Comparison of ENCODE assay signal across 16 cellular contexts in the genomic region with DNA sequence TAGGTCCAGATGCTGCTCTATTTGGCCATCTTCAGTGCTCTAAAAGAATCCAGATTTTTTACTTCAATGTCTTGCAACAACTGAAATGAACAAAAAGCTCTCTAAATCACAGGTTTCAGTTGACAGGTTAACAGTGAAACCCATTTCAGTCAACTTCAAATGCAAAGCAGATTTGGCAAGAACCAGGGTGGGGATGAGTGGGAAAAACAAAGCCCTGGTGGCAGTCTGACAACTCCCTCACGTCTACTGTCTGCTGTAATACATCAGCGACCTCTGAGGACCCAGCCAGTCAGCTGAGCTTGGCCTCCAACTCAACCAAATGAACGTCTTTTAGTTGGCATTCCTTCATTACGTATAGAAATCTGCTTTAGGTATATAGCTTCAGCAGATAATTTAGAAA.
"Had no signal": no experiment of that assay in that cellular context is flagged by ENCODE, and none has a peak within 500 bp of the region (broad histone marks: within the 10 kb centered on the region; RNA-seq: fewer than 3 reads in every experiment).

No MANE protein-coding gene starts in this region.

- H3K36me3 ChIP-seq: colonic mucosa, neutrophil, right atrium auricular region, spleen, tibial nerve had no signal

- H3K4me3 ChIP-seq: colonic mucosa, hepatocyte, right atrium auricular region, spleen, tibial nerve had no signal

- H3K27ac Mint-ChIP-seq: activated CD8-positive, alpha-beta T cell treated with anti-CD3 and anti-CD28 coated beads, Interleukin-2, amount 10 ng/mL, durations not matched to agents 7 days and 5 days; activated naive CD8-positive, alpha-beta T cell treated with anti-CD3 and anti-CD28 coated beads, Interleukin-2, amount 50 U/mL, for 24 hours; naive B cell; stimulated activated naive B cell treated with anti-CD40 and anti-IgM and Interleukin-4, amounts not matched to agents 10 μg/mL and 1 μg/mL and 100 μg/mL, for 72 hours had no signal

- H3K27me3 ChIP-seq: colonic mucosa, hepatocyte, neutrophil, right atrium auricular region, spleen, tibial nerve had no signal

- H3K9me3 Mint-ChIP-seq: activated naive CD8-positive, alpha-beta T cell treated with anti-CD3 and anti-CD28 coated beads, Interleukin-2, amount 50 U/mL, for 24 hours; stimulated activated naive B cell treated with anti-CD40 and anti-IgM and Interleukin-4, amounts not matched to agents 10 μg/mL and 1 μg/mL and 100 μg/mL, for 72 hours had no signal

- H3K9me3 ChIP-seq: colonic mucosa, neutrophil, right atrium auricular region, spleen, tibial nerve had no signal

- H3K27ac ChIP-seq: colonic mucosa, hepatocyte, neutrophil, right atrium auricular region, spleen, tibial nerve had no signal

- H3K4me1 Mint-ChIP-seq: activated naive CD8-positive, alpha-beta T cell treated with anti-CD3 and anti-CD28 coated beads, Interleukin-2, amount 50 U/mL, for 24 hours; naive B cell; stimulated activated naive B cell treated with anti-CD40 and anti-IgM and Interleukin-4, amounts not matched to agents 10 μg/mL and 1 μg/mL and 100 μg/mL, for 72 hours had no signal

- H3K27me3 Mint-ChIP-seq: stimulated activated naive B cell treated with anti-CD40 and anti-IgM and Interleukin-4, amounts not matched to agents 10 μg/mL and 1 μg/mL and 100 μg/mL, for 72 hours had no signal

- H3K4me1 ChIP-seq: colonic mucosa, right atrium auricular region, spleen, tibial nerve had no signal

- H3K4me3 Mint-ChIP-seq: activated CD8-positive, alpha-beta T cell treated with anti-CD3 and anti-CD28 coated beads, Interleukin-2, amount 10 ng/mL, durations not matched to agents 7 days and 5 days; activated naive CD8-positive, alpha-beta T cell treated with anti-CD3 and anti-CD28 coated beads, Interleukin-2, amount 50 U/mL, for 24 hours; naive B cell; stimulated activated naive B cell treated with anti-CD40 and anti-IgM and Interleukin-4, amounts not matched to agents 10 μg/mL and 1 μg/mL and 100 μg/mL, for 72 hours had no signal

- H3K36me3 Mint-ChIP-seq: naive B cell; stimulated activated naive B cell treated with anti-CD40 and anti-IgM and Interleukin-4, amounts not matched to agents 10 μg/mL and 1 μg/mL and 100 μg/mL, for 72 hours had no signal

- DNase-seq: activated CD4-positive, alpha-beta T cell treated with anti-CD3 and anti-CD28 coated beads for 48 hours; activated CD8-positive, alpha-beta memory T cell treated with anti-CD3 and anti-CD28 coated beads, Interleukin-2, amount 50 U/mL, for 48 hours; activated CD8-positive, alpha-beta T cell treated with anti-CD3 and anti-CD28 coated beads, Interleukin-2, amount 10 ng/mL, durations not matched to agents 7 days and 5 days; activated naive CD4-positive, alpha-beta T cell; activated naive CD8-positive, alpha-beta T cell treated with anti-CD3 and anti-CD28 coated beads, Interleukin-2, amount 50 U/mL, for 24 hours; colonic mucosa; kidney; naive B cell; posterior cingulate gyrus; spleen; stimulated activated CD4-positive, alpha-beta T cell treated with anti-CD3 and anti-CD28 coated beads, Interleukin-1b, Interleukin-23, amount 100 ng/mL, for 48 hours; stimulated activated naive B cell treated with anti-CD40 and anti-IgM and Interleukin-4, amounts not matched to agents 10 μg/mL and 1 μg/mL and 100 μg/mL, for 72 hours had no signal
